19 cellular contexts compared by ENCODE assay signal in genomic region chr20:24984963-24985640, GRCh38. TPM values are rescaled to one million over a fixed set of nuclear protein-coding genes. Genes with fewer than 3 reads are reported as not detected.
DNase-seq lines count a peak whose midpoint lies in the region; ATAC-seq and TF ChIP-seq lines count a peak whose summit lies in the region.
"Had no signal": no experiment of that assay in that cellular context is flagged by ENCODE, and none has a peak within 500 bp of the region (broad histone marks: within the 10 kb centered on the region; RNA-seq: fewer than 3 reads in every experiment).

No MANE protein-coding gene starts in this region.

- H3K36me3 Mint-ChIP-seq in stimulated activated naive CD8-positive, alpha-beta T cell treated with anti-CD3 and anti-CD28 coated beads, Interleukin-15, Interleukin-2, amounts not matched to agents 100 ng/mL and 50 ng/mL, for 24 hours (ENCODE audit: low read depth): peaks cover 58% of the 10 kb centered on the region
- H3K36me3 Mint-ChIP-seq in natural killer cell treated with Interleukin-12 subunit alpha and Interleukin-12 subunit beta and Interleukin-15 and Interleukin-18, amount 100 ng/mL, for 72 hours: peaks cover 24% of the 10 kb centered on the region

- TF ChIP-seq CTCF in colonic mucosa (IDR thresholded peaks at IDR 0.05) (no peak), GM13976 (IDR thresholded peaks at IDR 0.05; ENCODE audit: borderline replicate concordance, control extremely low read depth, extremely low read depth, insufficient read depth, missing control alignments) (no peak)

- H3K14ac ChIP-seq in mesenchymal stem cell (ENCODE audit: low read length in 2 of 2): no peak overlapping the region

- in situ Hi-C loops in GM13976 (cut with MboI; ENCODE audit: low sequenced_read_pairs, unreplicated experiment): no loop called here

- H2BK120ac ChIP-seq in mesenchymal stem cell (ENCODE audit: low read depth, low read length): no peak overlapping the region

- no peak overlapping the region for H3K4me3 ChIP-seq in colonic mucosa
- no peak overlapping the region for H3K4me3 ChIP-seq in mesenchymal stem cell (ENCODE audit: insufficient read depth in 1 of 2, low read depth in 1 of 2, low read length in 2 of 2)

- H3K27ac Mint-ChIP-seq in stimulated activated naive CD8-positive, alpha-beta T cell treated with anti-CD3 and anti-CD28 coated beads, Interleukin-15, Interleukin-2, amounts not matched to agents 100 ng/mL and 50 ng/mL, for 24 hours: peak overlapping the region; percentile 14
- H3K27ac Mint-ChIP-seq in stimulated activated naive CD8-positive, alpha-beta T cell treated with anti-CD3 and anti-CD28 coated beads, Interleukin-15, amount 100 ng/mL, for 72 hours: peak overlapping the region in 1 of 2 donors; percentile 34
- H3K27ac Mint-ChIP-seq in natural killer cell treated with Interleukin-12 subunit alpha and Interleukin-12 subunit beta and Interleukin-15 and Interleukin-18, amount 100 ng/mL, for 72 hours: peak overlapping the region; percentile 78 to 96
- H3K27ac Mint-ChIP-seq: activated T-helper 2 cell treated with anti-CD3 and anti-CD28 coated beads, Interferon-gamma antibody, Interleukin-2, Interleukin-4, amounts not matched to agents 10 μg/mL and 5 μg/mL and 100 μg/mL, durations not matched to agents 14 hours and 24 hours and 36 hours; mesothelial cell of epicardium; progenitor cell of endocrine pancreas had no signal

- intact Hi-C loops in colonic mucosa (cut with DNase I): no loop called here

- DNase-seq in stimulated activated naive CD8-positive, alpha-beta T cell treated with anti-CD3 and anti-CD28 coated beads, Interleukin-15, amount 100 ng/mL, for 72 hours: no peak
- DNase-seq in colonic mucosa (peak; percentile 13), GM13976 (ENCODE audit: low spot score) (no peak), mesenchymal stem cell (no peak)
- no peak for DNase-seq in natural killer cell treated with Interleukin-12 subunit alpha and Interleukin-12 subunit beta and Interleukin-15 and Interleukin-18, amount 100 ng/mL, for 72 hours (ENCODE audit: low spot score)
- DNase-seq: GDM1; hypothalamus; MM.1S; NCI-H2171; stimulated activated CD4-positive, alpha-beta T cell treated with anti-CD3 and anti-CD28 coated beads, Interleukin-1b, Interleukin-23, amount 100 ng/mL, for 48 hours had no signal

- peaks cover 60% of the 10 kb centered on the region for H3K79me1 ChIP-seq in mesenchymal stem cell (replicated peaks; ENCODE audit: low read length, poor library complexity, severe bottlenecking)

- no peaks in the 10 kb centered on the region for H3K27me3 ChIP-seq in colonic mucosa
- H3K27me3 ChIP-seq in mesenchymal stem cell (ENCODE audit: control insufficient read depth in 1 of 2, insufficient read depth in 1 of 2, low read length in 2 of 2): no peaks in the 10 kb centered on the region

- H4K8ac ChIP-seq in mesenchymal stem cell (ENCODE audit: low read length): no peak overlapping the region

- 100% methylated on average over 1 of the region's 3 CpGs for WGBS in mesenchymal stem cell

- no peaks in the 10 kb centered on the region for H3K36me3 ChIP-seq in colonic mucosa
- H3K36me3 ChIP-seq in mesenchymal stem cell (ENCODE audit: control insufficient read depth in 1 of 2, insufficient read depth in 2 of 2, low read depth in 1 of 2, low read length in 2 of 2): peaks cover 21 to 27% of the 10 kb centered on the region in 2 experiments

- H3K9ac ChIP-seq in colonic mucosa (ENCODE audit: low read depth in 2 of 2, low read length in 2 of 2): no peak overlapping the region
- H3K9ac ChIP-seq in mesenchymal stem cell (ENCODE audit: low read length): no peak overlapping the region

- ATAC-seq in stimulated activated naive CD8-positive, alpha-beta T cell treated with anti-CD3 and anti-CD28 coated beads, Interleukin-15, amount 100 ng/mL, for 72 hours: no peak
- ATAC-seq in natural killer cell treated with Interleukin-12 subunit alpha and Interleukin-12 subunit beta and Interleukin-15 and Interleukin-18, amount 100 ng/mL, for 72 hours: no peak
- ATAC-seq in GM19455 (IDR thresholded peaks at IDR 0.05; ENCODE audit: unreplicated experiment) (no peak), GM21423 (IDR thresholded peaks at IDR 0.05; ENCODE audit: unreplicated experiment) (no peak)

- H3K23ac ChIP-seq in mesenchymal stem cell (ENCODE audit: low read length in 2 of 2): no peak overlapping the region

- H3K9me3 Mint-ChIP-seq in stimulated activated naive CD8-positive, alpha-beta T cell treated with anti-CD3 and anti-CD28 coated beads, Interleukin-15, Interleukin-2, amounts not matched to agents 100 ng/mL and 50 ng/mL, for 24 hours: peaks cover 1% of the 10 kb centered on the region
- H3K9me3 Mint-ChIP-seq in stimulated activated naive CD8-positive, alpha-beta T cell treated with anti-CD3 and anti-CD28 coated beads, Interleukin-15, amount 100 ng/mL, for 72 hours: peaks cover 0 to 2% of the 10 kb centered on the region in 2 donors
- peaks cover under 1% of the 10 kb centered on the region for H3K9me3 Mint-ChIP-seq in natural killer cell treated with Interleukin-12 subunit alpha and Interleukin-12 subunit beta and Interleukin-15 and Interleukin-18, amount 100 ng/mL, for 72 hours
- H3K9me3 Mint-ChIP-seq: activated T-helper 2 cell treated with anti-CD3 and anti-CD28 coated beads, Interferon-gamma antibody, Interleukin-2, Interleukin-4, amounts not matched to agents 10 μg/mL and 5 μg/mL and 100 μg/mL, durations not matched to agents 14 hours and 24 hours and 36 hours had no signal

- H2BK15ac ChIP-seq in mesenchymal stem cell (ENCODE audit: low read depth, poor library complexity, severe bottlenecking): no peak overlapping the region

- no peak overlapping the region for H4K91ac ChIP-seq in mesenchymal stem cell (ENCODE audit: low read length)

- no peaks in the 10 kb centered on the region for H3K27me3 Mint-ChIP-seq in stimulated activated naive CD8-positive, alpha-beta T cell treated with anti-CD3 and anti-CD28 coated beads, Interleukin-15, Interleukin-2, amounts not matched to agents 100 ng/mL and 50 ng/mL, for 24 hours
- no peaks in the 10 kb centered on the region for H3K27me3 Mint-ChIP-seq in stimulated activated naive CD8-positive, alpha-beta T cell treated with anti-CD3 and anti-CD28 coated beads, Interleukin-15, amount 100 ng/mL, for 72 hours
- no peaks in the 10 kb centered on the region for H3K27me3 Mint-ChIP-seq in natural killer cell treated with Interleukin-12 subunit alpha and Interleukin-12 subunit beta and Interleukin-15 and Interleukin-18, amount 100 ng/mL, for 72 hours
- H3K27me3 Mint-ChIP-seq: progenitor cell of endocrine pancreas had no signal

- H3K4me1 Mint-ChIP-seq in stimulated activated naive CD8-positive, alpha-beta T cell treated with anti-CD3 and anti-CD28 coated beads, Interleukin-15, Interleukin-2, amounts not matched to agents 100 ng/mL and 50 ng/mL, for 24 hours (ENCODE audit: low read depth): peaks cover 78% of the 10 kb centered on the region
- H3K4me1 Mint-ChIP-seq in stimulated activated naive CD8-positive, alpha-beta T cell treated with anti-CD3 and anti-CD28 coated beads, Interleukin-15, amount 100 ng/mL, for 72 hours: peaks cover 69% of the 10 kb centered on the region
- peaks cover 87 to 89% of the 10 kb centered on the region in 2 donors for H3K4me1 Mint-ChIP-seq in natural killer cell treated with Interleukin-12 subunit alpha and Interleukin-12 subunit beta and Interleukin-15 and Interleukin-18, amount 100 ng/mL, for 72 hours (ENCODE audit: low read depth in 2 of 2)
- H3K4me1 Mint-ChIP-seq: mesothelial cell of epicardium had no signal

- no peak overlapping the region for H2BK5ac ChIP-seq in mesenchymal stem cell (ENCODE audit: low read depth, low read length, poor library complexity, severe bottlenecking)

- H2BK12ac ChIP-seq in mesenchymal stem cell (ENCODE audit: low read length in 2 of 2): no peak overlapping the region

- H3K4ac ChIP-seq in mesenchymal stem cell (ENCODE audit: low read depth in 1 of 2, low read length in 2 of 2): no peak overlapping the region

- no peak overlapping the region for H3K18ac ChIP-seq in mesenchymal stem cell (ENCODE audit: low read depth in 1 of 2, low read length in 2 of 2)

- no peak overlapping the region for H3K4me2 ChIP-seq in mesenchymal stem cell (ENCODE audit: low read length, poor library complexity, severe bottlenecking)

- H3K27ac ChIP-seq in colonic mucosa (peak overlapping the region; percentile 11), mesenchymal stem cell (ENCODE audit: low read length, poor library complexity, severe bottlenecking) (no peak overlapping the region)

- no peak overlapping the region for H2AFZ ChIP-seq in mesenchymal stem cell (ENCODE audit: low read depth, low read length)

- no peak overlapping the region for H3K4me3 Mint-ChIP-seq in stimulated activated naive CD8-positive, alpha-beta T cell treated with anti-CD3 and anti-CD28 coated beads, Interleukin-15, Interleukin-2, amounts not matched to agents 100 ng/mL and 50 ng/mL, for 24 hours
- H3K4me3 Mint-ChIP-seq in stimulated activated naive CD8-positive, alpha-beta T cell treated with anti-CD3 and anti-CD28 coated beads, Interleukin-15, amount 100 ng/mL, for 72 hours: no peak overlapping the region
- H3K4me3 Mint-ChIP-seq in natural killer cell treated with Interleukin-12 subunit alpha and Interleukin-12 subunit beta and Interleukin-15 and Interleukin-18, amount 100 ng/mL, for 72 hours: peak overlapping the region; percentile 72
- H3K4me3 Mint-ChIP-seq: mesothelial cell of epicardium had no signal

- H3K4me1 ChIP-seq in colonic mucosa: no peaks in the 10 kb centered on the region
- peaks cover 2% of the 10 kb centered on the region for H3K4me1 ChIP-seq in mesenchymal stem cell (ENCODE audit: control insufficient read depth, insufficient read depth, low read depth, low read length)

- no peaks in the 10 kb centered on the region for H3K9me3 ChIP-seq in colonic mucosa
- no peaks in the 10 kb centered on the region for H3K9me3 ChIP-seq in mesenchymal stem cell (ENCODE audit: control insufficient read depth, low read length)

- H2AK5ac ChIP-seq in mesenchymal stem cell (ENCODE audit: low read length, severe bottlenecking): no peak overlapping the region

RNA-seq across cellular contexts. Expression of gene APMAP, which starts 7.4 kb away (rescaled TPM):
- 10 to 100 TPM; 43.9 to 63.3 TPM for total RNA-seq in colonic mucosa
- 100 to 1,000 TPM; 109 to 206 TPM for total RNA-seq in natural killer cell treated with Interleukin-12 subunit alpha and Interleukin-12 subunit beta and Interleukin-15 and Interleukin-18, amount 100 ng/mL, for 72 hours
- 103 TPM for polyA plus RNA-seq in mesenchymal stem cell (2013, experiment 1 of 2)
- polyA plus RNA-seq in mesenchymal stem cell (2013, experiment 2 of 2): 103 TPM

RNA-seq across cellular contexts. Expression of gene CST7, which starts 36.0 kb away (rescaled TPM):
- total RNA-seq in colonic mucosa: 1 to 10 TPM in 1 of 2 donors, under 1 TPM in 1; 0.47 to 1.1 TPM
- total RNA-seq in natural killer cell treated with Interleukin-12 subunit alpha and Interleukin-12 subunit beta and Interleukin-15 and Interleukin-18, amount 100 ng/mL, for 72 hours: 100 to 1,000 TPM in 1 of 2 donors, 10 to 100 TPM in 1; 77.8 to 129 TPM
- not detected for polyA plus RNA-seq in mesenchymal stem cell (2013, experiment 1 of 2)
- polyA plus RNA-seq in mesenchymal stem cell (2013, experiment 2 of 2): not detected
- total RNA-seq: bronchial epithelial cell, HT-29, mesothelial cell of epicardium, progenitor cell of endocrine pancreas had no signal
- polyA plus RNA-seq: BJ had no signal

Comparison
In these comparisons a context has a peak if more than half of its experiments do, and no peak if none do; other contexts are left out.
1. RNA of gene CST7, which starts 36.0 kb away (total RNA-seq): 77.8 to 129 TPM in natural killer cell treated with Interleukin-12 subunit alpha and Interleukin-12 subunit beta and Interleukin-15 and Interleukin-18, amount 100 ng/mL, for 72 hours; 0.47 to 1.1 TPM in colonic mucosa; every median in the first group is over 10 times any median in the second.